7 cellular contexts compared by ENCODE assay signal in genomic region chr4:111652986-111653385, GRCh38.
"Had no signal": no experiment of that assay in that cellular context is flagged by ENCODE, and none has a peak within 500 bp of the region (broad histone marks: within the 10 kb centered on the region; RNA-seq: fewer than 3 reads in every experiment).

No MANE protein-coding gene starts in this region.

- H3K9me3 Mint-ChIP-seq: GM23338 had no signal

- H3K4me2 ChIP-seq: GM23338 had no signal

- FAIRE-seq: H1, HTR-8/SVneo, K562 had no signal

- DNase-seq: H7, HCEC 1CT, IMR-90 had no signal

- H3K27ac Mint-ChIP-seq: GM23338 had no signal

- H3K4me3 ChIP-seq: GM23338, K562 had no signal

- H3K4me3 Mint-ChIP-seq: GM23338 had no signal

- H2AFZ ChIP-seq: GM23338 had no signal
